In the genomic region with DNA sequence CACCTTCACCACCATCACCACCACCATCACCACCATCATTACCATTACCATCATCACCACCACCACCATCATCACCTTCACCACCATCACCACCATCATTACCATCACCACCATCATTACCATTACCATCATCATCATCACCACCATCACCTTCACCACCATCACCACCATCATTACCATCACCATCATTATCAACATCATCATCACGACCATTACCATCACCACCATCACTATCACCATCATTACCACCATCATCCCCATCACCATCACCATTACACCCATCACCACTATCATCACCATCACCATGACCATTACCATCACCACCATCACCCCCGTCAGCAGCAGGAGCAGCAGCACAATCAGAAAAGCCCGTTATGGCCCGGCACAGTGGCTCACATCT, we compare ENCODE assay signal across 26 cellular contexts.
A peak's percentile ranks its signal among the peaks of the same experiment; 100 is the strongest.
DNase-seq lines count a peak whose midpoint lies in the region; ATAC-seq, FAIRE-seq and TF ChIP-seq lines count a peak whose summit lies in the region.
"Had no signal": no experiment of that assay in that cellular context is flagged by ENCODE, and none has a peak within 500 bp of the region (broad histone marks: within the 10 kb centered on the region; RNA-seq: fewer than 3 reads in every experiment).

No MANE protein-coding gene starts in this region.

- H3K9me1 ChIP-seq in K562 (ENCODE audit: control insufficient read depth, insufficient read depth, low read length) = no peaks in the 10 kb centered on the region

- H3K4me3 Mint-ChIP-seq in activated T-cell treated with anti-CD3 and anti-CD28 coated beads, Interleukin-2, amount 50 U/mL, for 24 hours = no peak overlapping the region
- H3K4me3 Mint-ChIP-seq in progenitor cell of endocrine pancreas (ENCODE audit: low read depth) = no peak overlapping the region
- no peak overlapping the region for H3K4me3 Mint-ChIP-seq in Caco-2 (ENCODE audit: unreplicated experiment)
- H3K4me3 Mint-ChIP-seq: activated CD4-positive, alpha-beta T cell treated with anti-CD3 and anti-CD28 coated beads, Interleukin-2, amount 10 ng/mL, durations not matched to agents 7 days and 5 days; brain; neural progenitor cell; stimulated activated memory B cell treated with anti-CD40 and anti-IgM and Interleukin-4, amounts not matched to agents 10 μg/mL and 1 μg/mL and 100 μg/mL, for 72 hours had no signal

- ATAC-seq in K562 = no peak
- ATAC-seq: gastrocnemius medialis; stimulated activated memory B cell treated with anti-CD40 and anti-IgM and Interleukin-4, amounts not matched to agents 10 μg/mL and 1 μg/mL and 100 μg/mL, for 72 hours had no signal

- no peak for TF ChIP-seq POLR2A in K562 (conservative IDR thresholded peaks at IDR 0.05)

- H3K27ac ChIP-seq in HEK293 (ENCODE audit: extremely low read depth, low read depth, low read length) = no peak overlapping the region
- no peak overlapping the region for H3K27ac ChIP-seq in K562 (ENCODE audit: extremely low read depth, low read depth, low read length)
- H3K27ac ChIP-seq: BLaER1, colonic mucosa, esophagus squamous epithelium, gastrocnemius medialis, neural progenitor cell, prostate gland, SJCRH30 had no signal

- BruUV-seq in K562 (replicated peaks; lab: Mats Ljungman, UMichigan) (no TSS peak), Caco-2 (replicated peaks; lab: Mats Ljungman, UMichigan) (no TSS peak)

- H3K9ac ChIP-seq in K562 (ENCODE audit: insufficient read depth in 1 of 2, low read depth in 2 of 2, low read length in 2 of 2) = no peak overlapping the region
- H3K9ac ChIP-seq: BLaER1, neural progenitor cell had no signal

- intact Hi-C loops in K562 (cut with micrococcal nuclease) = no loop called here
- intact Hi-C loops in Caco-2 (cut with micrococcal nuclease; ENCODE audit: unreplicated experiment) = no loop called here

- no peaks in the 10 kb centered on the region for H3K9me3 Mint-ChIP-seq in activated T-cell treated with anti-CD3 and anti-CD28 coated beads, Interleukin-2, amount 50 U/mL, for 24 hours
- H3K9me3 Mint-ChIP-seq in progenitor cell of endocrine pancreas (ENCODE audit: low read depth) (no peaks in the 10 kb centered on the region), Caco-2 (ENCODE audit: unreplicated experiment) (peaks cover 10% of the 10 kb centered on the region)
- H3K9me3 Mint-ChIP-seq: activated CD4-positive, alpha-beta T cell treated with anti-CD3 and anti-CD28 coated beads, Interleukin-2, amount 10 ng/mL, durations not matched to agents 7 days and 5 days; brain; neural progenitor cell; stimulated activated memory B cell treated with anti-CD40 and anti-IgM and Interleukin-4, amounts not matched to agents 10 μg/mL and 1 μg/mL and 100 μg/mL, for 72 hours had no signal

- no peak for TF ChIP-seq RAD21 in K562 (CRISPR knock-in tag; conservative IDR thresholded peaks at IDR 0.05 in 1 of 2, IDR thresholded peaks at IDR 0.05 in 1 of 2)

- H3K4me1 Mint-ChIP-seq in activated T-cell treated with anti-CD3 and anti-CD28 coated beads, Interleukin-2, amount 50 U/mL, for 24 hours (ENCODE audit: low read depth) = peaks cover 30% of the 10 kb centered on the region
- H3K4me1 Mint-ChIP-seq in progenitor cell of endocrine pancreas (ENCODE audit: low read depth) (peaks cover 4% of the 10 kb centered on the region), Caco-2 (ENCODE audit: low read depth, unreplicated experiment) (no peaks in the 10 kb centered on the region)

- H3K4me1 ChIP-seq in HEK293 (ENCODE audit: control insufficient read depth, insufficient read depth, low read length) = no peaks in the 10 kb centered on the region
- peaks cover 8 to 12% of the 10 kb centered on the region in 2 experiments; a peak in 3 of 5 replicates for H3K4me1 ChIP-seq in K562 (replicated peaks in 1 of 2; ENCODE audit: control insufficient read depth in 2 of 2, insufficient read depth in 2 of 2, low read length in 2 of 2)
- H3K4me1 ChIP-seq in Caco-2 = 0 out of 2 replicates have a peak, but pooled peaks cover 1% of the 10 kb centered on the region
- H3K4me1 ChIP-seq: BLaER1, colonic mucosa, prostate gland had no signal

- H3K27me3 Mint-ChIP-seq in activated T-cell treated with anti-CD3 and anti-CD28 coated beads, Interleukin-2, amount 50 U/mL, for 24 hours = no peaks in the 10 kb centered on the region
- H3K27me3 Mint-ChIP-seq in progenitor cell of endocrine pancreas (no peaks in the 10 kb centered on the region), Caco-2 (ENCODE audit: insufficient read depth, unreplicated experiment) (no peaks in the 10 kb centered on the region)
- H3K27me3 Mint-ChIP-seq: activated CD4-positive, alpha-beta T cell treated with anti-CD3 and anti-CD28 coated beads, Interleukin-2, amount 10 ng/mL, durations not matched to agents 7 days and 5 days; stimulated activated memory B cell treated with anti-CD40 and anti-IgM and Interleukin-4, amounts not matched to agents 10 μg/mL and 1 μg/mL and 100 μg/mL, for 72 hours had no signal

- POLR2A ChIA-PET in HEK293 (lab: Yijun Ruan, JAX) (no interaction called here), K562 (lab: Yijun Ruan, JAX) (no interaction called here), Caco-2 (lab: Charles Lee) (no interaction called here)

- in situ Hi-C loops in K562 (cut with MboI) = no loop called here

- no peak overlapping the region for H3K4me3 ChIP-seq in HEK293 (ENCODE audit: low read depth, low read length)
- no peak overlapping the region for H3K4me3 ChIP-seq in K562
- no peak overlapping the region for H3K4me3 ChIP-seq in Caco-2 (ENCODE audit: low read depth, low read length)
- H3K4me3 ChIP-seq: BLaER1, colonic mucosa, esophagus squamous epithelium, gastrocnemius medialis, neural progenitor cell, prostate gland, SJCRH30 had no signal

- H3K27ac Mint-ChIP-seq in activated T-cell treated with anti-CD3 and anti-CD28 coated beads, Interleukin-2, amount 50 U/mL, for 24 hours = peak overlapping the region; percentile 56
- H3K27ac Mint-ChIP-seq in progenitor cell of endocrine pancreas (peak overlapping the region; percentile 3), Caco-2 (ENCODE audit: unreplicated experiment) (no peak overlapping the region)
- H3K27ac Mint-ChIP-seq: activated CD4-positive, alpha-beta T cell treated with anti-CD3 and anti-CD28 coated beads, Interleukin-2, amount 10 ng/mL, durations not matched to agents 7 days and 5 days; neural progenitor cell; stimulated activated memory B cell treated with anti-CD40 and anti-IgM and Interleukin-4, amounts not matched to agents 10 μg/mL and 1 μg/mL and 100 μg/mL, for 72 hours had no signal

- peaks cover 87% of the 10 kb centered on the region for H3K36me3 Mint-ChIP-seq in activated T-cell treated with anti-CD3 and anti-CD28 coated beads, Interleukin-2, amount 50 U/mL, for 24 hours (ENCODE audit: low read depth)
- H3K36me3 Mint-ChIP-seq in progenitor cell of endocrine pancreas (ENCODE audit: insufficient read depth) (peaks cover 2% of the 10 kb centered on the region), Caco-2 (ENCODE audit: insufficient read depth, unreplicated experiment) (peaks cover 23% of the 10 kb centered on the region)
- H3K36me3 Mint-ChIP-seq: neural progenitor cell had no signal

- H3K79me2 ChIP-seq in K562 (ENCODE audit: control insufficient read depth, insufficient read depth, low read length) = no peaks in the 10 kb centered on the region

- H3K27me3 ChIP-seq in K562 (ENCODE audit: control insufficient read depth in 2 of 2, insufficient read depth in 2 of 2, low read length in 2 of 2) (peaks cover 0 to 21% of the 10 kb centered on the region in 2 experiments; a peak in 2 of 5 replicates), Caco-2 (replicated peaks; ENCODE audit: control insufficient read depth, insufficient read depth, low read length) (no peaks in the 10 kb centered on the region)
- H3K27me3 ChIP-seq: BLaER1, colonic mucosa, esophagus squamous epithelium, gastrocnemius medialis, neural progenitor cell, SJCRH30 had no signal

- CTCF ChIA-PET in HEK293 (lab: Yijun Ruan, JAX) = no interaction called here
- CTCF ChIA-PET in K562 (lab: Yijun Ruan, JAX; ENCODE audit: low intra/inter-chr PET ratio) = no interaction called here
- CTCF ChIA-PET in Caco-2 (lab: Charles Lee) = interaction anchor here (1.4 kb wide), 1 partner anchor 89 kb away, joined by 3 read pairs; a partner anchor contains a TSS

- no peak for TF ChIP-seq EP300 in K562 (IDR thresholded peaks at IDR 0.05; ENCODE audit: low read length)

- no peaks in the 10 kb centered on the region for H3K9me3 ChIP-seq in HEK293 (ENCODE audit: control insufficient read depth, insufficient read depth, low read depth, low read length)
- H3K9me3 ChIP-seq in K562 (replicated peaks; ENCODE audit: control insufficient read depth, insufficient read depth, low read depth, low read length) = no peaks in the 10 kb centered on the region
- no peaks in the 10 kb centered on the region for H3K9me3 ChIP-seq in Caco-2
- H3K9me3 ChIP-seq: BLaER1, colonic mucosa, esophagus squamous epithelium, gastrocnemius medialis, prostate gland, SJCRH30 had no signal

- H3K4me2 ChIP-seq in K562 (ENCODE audit: insufficient read depth, low read length) = no peak overlapping the region
- H3K4me2 ChIP-seq: BLaER1, neural progenitor cell had no signal

- TF ChIP-seq CTCF in HEK293 (tag by site-specific recombination; IDR thresholded peaks at IDR 0.05) = no peak
- TF ChIP-seq CTCF in K562 (IDR thresholded peaks at IDR 0.05 in 2 of 3, conservative IDR thresholded peaks at IDR 0.05 in 1 of 3; ENCODE audit: insufficient read depth in 2 of 3, low read depth in 1 of 3, low read length in 3 of 3) = no peak
- no peak for TF ChIP-seq CTCF in progenitor cell of endocrine pancreas (IDR thresholded peaks at IDR 0.05; ENCODE audit: unreplicated experiment)
- TF ChIP-seq CTCF in Caco-2 (IDR thresholded peaks at IDR 0.05; ENCODE audit: insufficient read depth in 1 of 2, low read depth in 1 of 2, low read length in 1 of 2, severe bottlenecking in 1 of 2, unreplicated experiment in 1 of 2) = no peak

- H2AFZ ChIP-seq in K562 (ENCODE audit: low read depth, low read length) = no peak overlapping the region
- H2AFZ ChIP-seq: neural progenitor cell had no signal

- DNase-seq in activated T-cell treated with anti-CD3 and anti-CD28 coated beads, Interleukin-2, amount 50 U/mL, for 24 hours = no peak
- no peak for DNase-seq in activated T-cell treated with anti-CD3 and anti-CD28 coated beads, Interleukin-2, amount 50 U/mL, for 48 hours
- DNase-seq in K562 (ENCODE audit: extremely low read depth in 1 of 4, low spot score in 3 of 4) (no peak), progenitor cell of endocrine pancreas (ENCODE audit: low spot score, unreplicated experiment) (no peak), Caco-2 (no peak), CD1c-positive myeloid dendritic cell (ENCODE audit: extremely low spot score) (no peak)
- DNase-seq in stimulated activated CD4-positive, alpha-beta T cell treated with anti-CD3 and anti-CD28 coated beads, Interleukin-2, amount 100 ng/mL, for 24 hours = no peak
- DNase-seq: activated CD4-positive, alpha-beta T cell treated with anti-CD3 and anti-CD28 coated beads, Interleukin-2, amount 10 ng/mL, durations not matched to agents 7 days and 5 days; colonic mucosa; esophagus squamous epithelium; gastrocnemius medialis; hypothalamus; KBM-7; NCI-H1436; NCI-H2171 treated with DMSO at 0.1 percent for 48 hours; NCI-H526; SJCRH30; stimulated activated CD4-positive, alpha-beta T cell treated with anti-CD3 and anti-CD28 coated beads, Interleukin-1b, Interleukin-23, amount 100 ng/mL, for 48 hours had no signal

- 6% methylated on average over 4 of the region's 4 CpGs for WGBS in K562 (ENCODE audit: insufficient coverage, low coverage, missing lambda C conversion rate)

- 0 out of 2 replicates have a peak, but pooled peaks cover 7% of the 10 kb centered on the region for H4K20me1 ChIP-seq in K562 (replicated peaks; ENCODE audit: control insufficient read depth, insufficient read depth, low read length)

- FAIRE-seq in K562 (lab: Jason Lieb, UNC) = no peak
- FAIRE-seq: islet of Langerhans, RCC 7860 had no signal

- peaks cover 0 to 5% of the 10 kb centered on the region in 2 experiments; a peak in 1 of 3 replicates for H3K36me3 ChIP-seq in HEK293 (ENCODE audit: control insufficient read depth in 2 of 2, insufficient read depth in 1 of 2, low read length in 2 of 2)
- H3K36me3 ChIP-seq in K562 (ENCODE audit: control insufficient read depth, insufficient read depth, low read length) = no peaks in the 10 kb centered on the region
- H3K36me3 ChIP-seq in Caco-2 (ENCODE audit: control insufficient read depth, insufficient read depth, low read length) = no peaks in the 10 kb centered on the region
- H3K36me3 ChIP-seq: colonic mucosa, neural progenitor cell, prostate gland had no signal
